Comparison of ENCODE assay signal across 13 cellular contexts in genomic region chr2:211216221-211216620, GRCh38.
DNase-seq lines count a peak whose midpoint lies in the region; ATAC-seq and TF ChIP-seq lines count a peak whose summit lies in the region.
"Had no signal": no experiment of that assay in that cellular context is flagged by ENCODE, and none has a peak within 500 bp of the region (broad histone marks: within the 10 kb centered on the region; RNA-seq: fewer than 3 reads in every experiment).

No MANE protein-coding gene starts in this region.

- H3K27me3 Mint-ChIP-seq in chondrocyte (ENCODE audit: low read depth) (peaks cover 1% of the 10 kb centered on the region), neural progenitor cell (ENCODE audit: insufficient read depth, low read depth) (peaks cover 2% of the 10 kb centered on the region)
- H3K27me3 Mint-ChIP-seq: natural killer cell treated with Interleukin-12 subunit alpha and Interleukin-12 subunit beta and Interleukin-15 and Interleukin-18, amount 100 ng/mL, for 72 hours; stimulated activated naive B cell treated with anti-CD40 and anti-IgM and Interleukin-4, amounts not matched to agents 10 μg/mL and 1 μg/mL and 100 μg/mL, for 72 hours had no signal

- no peaks in the 10 kb centered on the region for H3K9me3 ChIP-seq in neural progenitor cell (ENCODE audit: low read depth)
- H3K9me3 ChIP-seq: MG63 had no signal

- H3K36me3 ChIP-seq in H7 (replicated peaks; ENCODE audit: control insufficient read depth, insufficient read depth, low read length) = no peaks in the 10 kb centered on the region
- no peaks in the 10 kb centered on the region for H3K36me3 ChIP-seq in neural progenitor cell
- H3K36me3 ChIP-seq: MG63 had no signal

- peaks cover 15% of the 10 kb centered on the region for H3K9me3 Mint-ChIP-seq in chondrocyte (ENCODE audit: low read depth)
- peaks cover 22% of the 10 kb centered on the region for H3K9me3 Mint-ChIP-seq in neural progenitor cell

- no peak overlapping the region for H3K9ac ChIP-seq in neural progenitor cell

- no peaks in the 10 kb centered on the region for H3K79me2 ChIP-seq in neural progenitor cell (ENCODE audit: low read depth)

- TF ChIP-seq CTCF in chondrocyte (IDR thresholded peaks at IDR 0.05) (peak; percentile 71), neural progenitor cell (IDR thresholded peaks at IDR 0.05) (peak; percentile 58)

- H3K36me3 Mint-ChIP-seq in chondrocyte (ENCODE audit: low read depth) (no peaks in the 10 kb centered on the region), neural progenitor cell (peaks cover 5% of the 10 kb centered on the region)
- H3K36me3 Mint-ChIP-seq: natural killer cell treated with Interleukin-12 subunit alpha and Interleukin-12 subunit beta and Interleukin-15 and Interleukin-18, amount 100 ng/mL, for 72 hours; stimulated activated naive B cell treated with anti-CD40 and anti-IgM and Interleukin-4, amounts not matched to agents 10 μg/mL and 1 μg/mL and 100 μg/mL, for 72 hours had no signal

- H3K4me2 ChIP-seq in neural progenitor cell = no peak overlapping the region

- no peaks in the 10 kb centered on the region for H3F3A ChIP-seq in neural progenitor cell (ENCODE audit: low read depth)

- H3K27me3 ChIP-seq in H7 (ENCODE audit: control insufficient read depth, insufficient read depth, low read length) = no peaks in the 10 kb centered on the region
- H3K27me3 ChIP-seq in neural progenitor cell = no peaks in the 10 kb centered on the region
- H3K27me3 ChIP-seq: MG63 had no signal

- H3K27ac Mint-ChIP-seq in chondrocyte (ENCODE audit: unreplicated experiment) = no peak overlapping the region
- H3K27ac Mint-ChIP-seq in neural progenitor cell = no peak overlapping the region
- H3K27ac Mint-ChIP-seq: natural killer cell treated with Interleukin-12 subunit alpha and Interleukin-12 subunit beta and Interleukin-15 and Interleukin-18, amount 100 ng/mL, for 72 hours; stimulated activated naive B cell treated with anti-CD40 and anti-IgM and Interleukin-4, amounts not matched to agents 10 μg/mL and 1 μg/mL and 100 μg/mL, for 72 hours had no signal

- H3K4me1 ChIP-seq in neural progenitor cell = no peaks in the 10 kb centered on the region

- no peak overlapping the region for H3K4me3 Mint-ChIP-seq in chondrocyte (ENCODE audit: unreplicated experiment)
- H3K4me3 Mint-ChIP-seq in neural progenitor cell = no peak overlapping the region
- H3K4me3 Mint-ChIP-seq: natural killer cell treated with Interleukin-12 subunit alpha and Interleukin-12 subunit beta and Interleukin-15 and Interleukin-18, amount 100 ng/mL, for 72 hours; stimulated activated naive B cell treated with anti-CD40 and anti-IgM and Interleukin-4, amounts not matched to agents 10 μg/mL and 1 μg/mL and 100 μg/mL, for 72 hours had no signal

- no peak overlapping the region for H2AFZ ChIP-seq in neural progenitor cell (replicated peaks)

- no peaks in the 10 kb centered on the region for H4K20me1 ChIP-seq in neural progenitor cell (ENCODE audit: low read depth)

- DNase-seq in H7 (peak; percentile 29), NCI-H460 (ENCODE audit: extremely low read depth, low read depth) (peak; percentile 7), chondrocyte (ENCODE audit: low spot score) (no peak), neural progenitor cell (ENCODE audit: low spot score) (peak; percentile 20), substantia nigra (lab: John Stamatoyannopoulos, UW) (no peak), cortex of kidney (lab: John Stamatoyannopoulos, UW) (no peak), SW480 (ENCODE audit: low spot score) (no peak)
- DNase-seq: DMS79 treated with DMSO at 0.1 percent for 48 hours; MG63; stimulated activated CD4-positive, alpha-beta T cell treated with anti-CD3 and anti-CD28 coated beads, Interleukin-15, amount 100 ng/mL, for 24 hours; stimulated activated naive B cell treated with anti-CD40 and anti-IgM and Interleukin-4, amounts not matched to agents 10 μg/mL and 1 μg/mL and 100 μg/mL, for 72 hours had no signal

- H3K4me3 ChIP-seq in H7 (ENCODE audit: insufficient read depth, low read depth, low read length) = no peak overlapping the region
- no peak overlapping the region for H3K4me3 ChIP-seq in neural progenitor cell
- H3K4me3 ChIP-seq: MG63 had no signal

- H3K4me1 Mint-ChIP-seq in chondrocyte (ENCODE audit: low read depth) (no peaks in the 10 kb centered on the region), neural progenitor cell (no peaks in the 10 kb centered on the region)
- H3K4me1 Mint-ChIP-seq: stimulated activated naive B cell treated with anti-CD40 and anti-IgM and Interleukin-4, amounts not matched to agents 10 μg/mL and 1 μg/mL and 100 μg/mL, for 72 hours had no signal

- ATAC-seq in GM21529 (IDR thresholded peaks at IDR 0.05; ENCODE audit: unreplicated experiment) = no peak
- ATAC-seq: natural killer cell treated with Interleukin-12 subunit alpha and Interleukin-12 subunit beta and Interleukin-15 and Interleukin-18, amount 100 ng/mL, for 72 hours; stimulated activated naive B cell treated with anti-CD40 and anti-IgM and Interleukin-4, amounts not matched to agents 10 μg/mL and 1 μg/mL and 100 μg/mL, for 72 hours had no signal

- no peak overlapping the region for H3K27ac ChIP-seq in neural progenitor cell
- H3K27ac ChIP-seq in substantia nigra (ENCODE audit: low read depth, low read length, poor library complexity, severe bottlenecking) = no peak overlapping the region

Comparison
In these comparisons a context has a peak if more than half of its experiments do, and no peak if none do; other contexts are left out.
1. DNase-seq: peak in H7 (single experiment), NCI-H460 (single experiment) and neural progenitor cell (single experiment); none in chondrocyte (single experiment), substantia nigra (0 of 49), cortex of kidney (single experiment) and SW480 (single experiment).